ENCODE assay signal across 12 cellular contexts in genomic region chr3:11548721-11549131, GRCh38.
A peak's percentile ranks its signal among the peaks of the same experiment; 100 is the strongest.
DNase-seq lines count a peak whose midpoint lies in the region; ATAC-seq and TF ChIP-seq lines count a peak whose summit lies in the region.
"Had no signal": no experiment of that assay in that cellular context is flagged by ENCODE, and none has a peak within 500 bp of the region (broad histone marks: within the 10 kb centered on the region; RNA-seq: fewer than 3 reads in every experiment).

No MANE protein-coding gene starts in this region.

- no peaks in the 10 kb centered on the region for H3K9me3 ChIP-seq in HAP-1

- H3K4me3 ChIP-seq in fibroblast of villous mesenchyme (ENCODE audit: low read depth, low read length) = no peak overlapping the region
- H3K4me3 ChIP-seq in coronary artery = no peak overlapping the region
- no peak overlapping the region for H3K4me3 ChIP-seq in HAP-1
- H3K4me3 ChIP-seq: dorsolateral prefrontal cortex had no signal

- no peaks in the 10 kb centered on the region for H3K27me3 ChIP-seq in HAP-1 (ENCODE audit: low read depth)
- H3K27me3 ChIP-seq: dorsolateral prefrontal cortex had no signal

- in situ Hi-C loops in HAP-1 (cut with MboI; ENCODE audit: low sequenced_read_pairs) = no loop called here

- no peak for ATAC-seq in GM21526 (IDR thresholded peaks at IDR 0.05; ENCODE audit: low FRiP score, unreplicated experiment)

- H3K36me3 ChIP-seq in HAP-1 (replicated peaks) = no peaks in the 10 kb centered on the region

- no peaks in the 10 kb centered on the region for H3K4me1 ChIP-seq in HAP-1

- peak overlapping the region in 1 of 2 donors; percentile 21 for H3K27ac ChIP-seq in coronary artery
- H3K27ac ChIP-seq: 22Rv1 had no signal

- DNase-seq in DMS53 (lab: John Stamatoyannopoulos, UW) (peak; percentile 35), DMS53 treated with DMSO at 0.1 percent for 48 hours (lab: John Stamatoyannopoulos, UW; ENCODE audit: unreplicated experiment) (no peak), RPMI7951 (ENCODE audit: low read depth) (peak; percentile 85), fibroblast of villous mesenchyme (ENCODE audit: low read depth) (peak; percentile 73), smooth muscle cell of the brain vasculature (ENCODE audit: low read depth, low spot score) (peak; percentile 81), coronary artery (ENCODE audit: low spot score) (no peak), HAP-1 (ENCODE audit: low spot score in 2 of 2) (no peak)
- DNase-seq: activated CD4-positive, alpha-beta T cell treated with anti-CD3 and anti-CD28 coated beads for 1 hour; NCI-H1930 had no signal

- no peak for TF ChIP-seq CTCF in fibroblast of villous mesenchyme (IDR thresholded peaks at IDR 0.05; ENCODE audit: insufficient read depth, low read depth, low read length)
- no peak for TF ChIP-seq CTCF in coronary artery (IDR thresholded peaks at IDR 0.05)

Comparison
In these comparisons a context has a peak if more than half of its experiments do, and no peak if none do; other contexts are left out.
1. DNase-seq: peak in DMS53 (single experiment), RPMI7951 (single experiment), fibroblast of villous mesenchyme (single experiment) and smooth muscle cell of the brain vasculature (single experiment); none in DMS53 treated with DMSO at 0.1 percent for 48 hours (single experiment), coronary artery (single experiment) and HAP-1 (0 of 2).